In genomic region chr10:11743461-11744338, GRCh38 we compare ENCODE assay signal across 12 cellular contexts. TPM values are rescaled to one million over a fixed set of nuclear protein-coding genes. Genes with fewer than 3 reads are reported as not detected.
A peak's percentile ranks its signal among the peaks of the same experiment; 100 is the strongest.
DNase-seq lines count a peak whose midpoint lies in the region; TF ChIP-seq lines count a peak whose summit lies in the region.
"Had no signal": no experiment of that assay in that cellular context is flagged by ENCODE, and none has a peak within 500 bp of the region (broad histone marks: within the 10 kb centered on the region; RNA-seq: fewer than 3 reads in every experiment).

No MANE protein-coding gene starts in this region.

- H3K36me3 Mint-ChIP-seq in neural crest cell (ENCODE audit: low read depth) (peaks cover 5% of the 10 kb centered on the region), osteocyte (ENCODE audit: unreplicated experiment) (no peaks in the 10 kb centered on the region)

- H3K27me3 ChIP-seq in SJSA1 (replicated peaks): no peaks in the 10 kb centered on the region
- no peaks in the 10 kb centered on the region for H3K27me3 ChIP-seq in esophagus squamous epithelium
- no peaks in the 10 kb centered on the region for H3K27me3 ChIP-seq in testis
- H3K27me3 ChIP-seq in GM23248 (replicated peaks; ENCODE audit: insufficient read depth): no peaks in the 10 kb centered on the region
- H3K27me3 ChIP-seq: cardiac muscle cell had no signal

- intact Hi-C loops in esophagus squamous epithelium (cut with DNase I): no loop called here
- intact Hi-C loops in testis (cut with DNase I; ENCODE audit: low total_unique reads): no loop called here

- H3K9ac ChIP-seq in GM23248: no peak overlapping the region

- no peaks in the 10 kb centered on the region for H3K9me3 ChIP-seq in SJSA1 (replicated peaks)
- H3K9me3 ChIP-seq in esophagus squamous epithelium: no peaks in the 10 kb centered on the region
- H3K9me3 ChIP-seq in testis: no peaks in the 10 kb centered on the region
- no peaks in the 10 kb centered on the region for H3K9me3 ChIP-seq in GM23248 (ENCODE audit: low read depth)

- H3K4me1 Mint-ChIP-seq in neural crest cell: peaks cover 10% of the 10 kb centered on the region
- H3K4me1 Mint-ChIP-seq in osteocyte (ENCODE audit: unreplicated experiment): no peaks in the 10 kb centered on the region

- H3K36me3 ChIP-seq in SJSA1: peaks cover 25% of the 10 kb centered on the region
- H3K36me3 ChIP-seq in esophagus squamous epithelium: peaks cover 0 to 3% (median 0%) of the 10 kb centered on the region in 3 donors
- no peaks in the 10 kb centered on the region for H3K36me3 ChIP-seq in testis (ENCODE audit: low read depth, missing control alignments)
- H3K36me3 ChIP-seq in GM23248 (ENCODE audit: low read depth): no peaks in the 10 kb centered on the region
- H3K36me3 ChIP-seq: cardiac muscle cell had no signal

- DNase-seq in CD1c-positive myeloid dendritic cell (ENCODE audit: extremely low spot score) (peak; percentile 13), SJSA1 (ENCODE audit: low read depth in 1 of 2, low spot score in 2 of 2) (no peak), esophagus squamous epithelium (lab: John Stamatoyannopoulos, UW) (no peak), neural crest cell (ENCODE audit: low read depth, low spot score) (no peak), testis (no peak), mucosa of gallbladder (ENCODE audit: low spot score) (no peak), osteocyte (ENCODE audit: extremely low spot score, unreplicated experiment) (no peak), GM23248 (no peak)
- DNase-seq: activated CD4-positive, alpha-beta T cell treated with anti-CD3 and anti-CD28 coated beads, Interleukin-2, amount 50 U/mL, for 1 hour; HCEC 1CT; NCI-H1436 had no signal

- H3K27ac ChIP-seq in SJSA1 (no peak overlapping the region), esophagus squamous epithelium (peak overlapping the region in 3 of 4 donors; percentile 60 to 93 (median 88)), testis (no peak overlapping the region), GM23248 (no peak overlapping the region)
- H3K27ac ChIP-seq: cardiac muscle cell had no signal

- TF ChIP-seq POLR2A in esophagus squamous epithelium (IDR thresholded peaks at IDR 0.05) (no peak), testis (IDR thresholded peaks at IDR 0.05) (no peak)

- no peaks in the 10 kb centered on the region for H3F3A ChIP-seq in GM23248 (ENCODE audit: insufficient read depth)

- H3K9me3 Mint-ChIP-seq in neural crest cell (peaks cover 3% of the 10 kb centered on the region), osteocyte (ENCODE audit: unreplicated experiment) (no peaks in the 10 kb centered on the region)

- H3K79me2 ChIP-seq in GM23248 (ENCODE audit: insufficient read depth): no peaks in the 10 kb centered on the region

- H3K4me3 ChIP-seq in SJSA1 (peak overlapping the region; percentile 86), esophagus squamous epithelium (peak overlapping the region in 2 of 4 donors; percentile 61 to 71), testis (peak overlapping the region in 1 of 2 donors; percentile 60), GM23248 (no peak overlapping the region)

- H2AFZ ChIP-seq in GM23248: no peak overlapping the region

- H3K9me2 ChIP-seq in GM23248 (ENCODE audit: insufficient read depth): no peaks in the 10 kb centered on the region

- H3K4me3 Mint-ChIP-seq in neural crest cell (peak overlapping the region; percentile 51), osteocyte (ENCODE audit: unreplicated experiment) (no peak overlapping the region)

- in situ Hi-C loops in GM23248 (cut with MboI): no loop called here

- H3K4me1 ChIP-seq in SJSA1 (replicated peaks) (peaks cover 18% of the 10 kb centered on the region), esophagus squamous epithelium (peaks cover 3 to 46% (median 8%) of the 10 kb centered on the region in 3 donors), testis (peaks cover 13% of the 10 kb centered on the region), GM23248 (ENCODE audit: insufficient read depth) (no peaks in the 10 kb centered on the region)

- no peak overlapping the region for H3K4me2 ChIP-seq in GM23248 (ENCODE audit: unreplicated experiment)

- H4K20me1 ChIP-seq in GM23248 (ENCODE audit: insufficient read depth): no peaks in the 10 kb centered on the region

- WGBS in esophagus squamous epithelium, 2 donors: 72 to 81% methylated on average over 8 to 9 of the region's 9 CpGs
- 68 to 77% methylated on average over 8 to 9 of the region's 9 CpGs for WGBS in testis, 2 donors
- 78 to 83% methylated on average over 9 of the region's 9 CpGs for WGBS in GM23248 (ENCODE audit: low coverage in 1 of 2, low lambda C conversion rate in 2 of 2, missing lambda C conversion rate in 2 of 2), 2 experiments

- H3K27me3 Mint-ChIP-seq in neural crest cell (ENCODE audit: low read depth): no peaks in the 10 kb centered on the region
- peaks cover 27% of the 10 kb centered on the region for H3K27me3 Mint-ChIP-seq in osteocyte (ENCODE audit: unreplicated experiment)

- H3K27ac Mint-ChIP-seq in neural crest cell (ENCODE audit: unreplicated experiment): no peak overlapping the region
- H3K27ac Mint-ChIP-seq in osteocyte (ENCODE audit: unreplicated experiment): no peak overlapping the region

- TF ChIP-seq CTCF in esophagus squamous epithelium (IDR thresholded peaks at IDR 0.05): no peak
- TF ChIP-seq CTCF in neural crest cell (conservative IDR thresholded peaks at IDR 0.05): no peak
- no peak for TF ChIP-seq CTCF in testis (IDR thresholded peaks at IDR 0.05)
- TF ChIP-seq CTCF in osteocyte (IDR thresholded peaks at IDR 0.05): no peak

RNA-seq across cellular contexts. Expression of gene ECHDC3, which starts 1.5 kb away (rescaled TPM):
- total RNA-seq in SJSA1 (2014; rRNA removed; shearing (Covaris generic)): 15.3 and 25.7 TPM in 2 replicates
- 10 to 100 TPM in 2 of 4 donors, 1 to 10 TPM in 1, under 1 TPM in 1; 0.44 to 55.7 (median 31.6) TPM for total RNA-seq in esophagus squamous epithelium
- total RNA-seq in neural crest cell: 5.2 and 5.3 TPM in 2 replicates
- 10 to 100 TPM; 61.7 to 83.8 TPM for total RNA-seq in testis
- polyA plus RNA-seq in testis (ENCODE audit: insufficient read depth, low read depth, low replicate concordance): 32.5 TPM
- 4.1 TPM for total RNA-seq in mucosa of gallbladder
- total RNA-seq in osteocyte: 0.55 and 1.2 TPM in 2 replicates
- 0.63 and 0.97 TPM in 2 replicates for total RNA-seq in GM23248 (2014; rRNA removed; shearing (Covaris generic))
- 1.8 and 2.3 TPM in 2 replicates for polyA plus RNA-seq in GM23248 (2016; fragmentation: Nextera tagmentation; extraction: Ambion mirVana)

Comparison
In these comparisons a context has a peak if more than half of its experiments do, and no peak if none do; other contexts are left out.
1. H3K27ac ChIP-seq: peak in esophagus squamous epithelium (3 of 4); none in SJSA1 (single experiment), testis (0 of 2) and GM23248 (single experiment).